1 cellular context compared by ENCODE assay signal in the genomic region with DNA sequence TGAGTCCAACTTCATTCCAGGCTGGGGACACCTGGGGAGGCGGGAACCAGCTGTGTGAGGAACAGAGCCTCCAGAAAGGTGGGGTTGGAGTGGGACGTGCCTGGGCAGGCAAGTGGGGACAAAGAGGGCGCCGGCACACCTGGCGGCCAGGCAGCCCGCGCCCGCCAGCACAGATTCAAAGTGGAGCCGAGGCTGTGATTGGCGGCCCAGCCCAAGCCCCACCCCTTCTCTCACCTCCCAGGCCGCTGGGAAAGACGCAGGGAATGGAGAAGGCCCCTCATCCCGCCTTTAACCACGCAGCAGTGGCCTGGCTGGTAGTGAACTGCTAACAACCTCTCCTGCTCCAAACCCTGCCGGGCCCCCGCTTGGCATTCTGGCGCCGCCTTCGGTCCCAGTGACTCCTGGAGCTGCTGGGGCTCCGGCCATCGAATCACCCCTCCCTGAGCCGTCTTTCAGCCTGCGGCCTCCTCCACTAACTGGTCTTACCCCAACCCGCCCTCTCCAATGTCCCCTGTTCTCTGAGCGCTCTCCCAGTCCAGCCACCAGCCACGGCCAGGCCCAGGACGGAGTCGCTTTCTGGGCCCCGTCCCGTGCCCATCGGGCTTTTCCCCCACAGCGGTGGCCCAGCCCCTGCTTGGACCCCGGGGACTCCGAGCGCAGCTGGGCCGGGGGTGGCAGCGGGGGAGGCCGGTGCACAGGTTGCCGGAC.
TF ChIP-seq lines count a peak whose summit lies in the region.

No MANE protein-coding gene starts in this region.

TF ChIP-seq in HepG2, 621 proteins besides CTCF, POLR2A, EP300 and RAD21 (continued from another document and continues in another):
- TF ChIP-seq ZNF18 (CRISPR knock-in tag; IDR thresholded peaks at IDR 0.05; ENCODE audit: insufficient replicate concordance): no peak
- 0 out of 2 replicates have a peak, but pooled peaks have one; percentile 33 for TF ChIP-seq ATF3 (CRISPR knock-in tag; IDR thresholded peaks at IDR 0.05)
- TF ChIP-seq ZNF761 (CRISPR knock-in tag; conservative IDR thresholded peaks at IDR 0.05): no peak
- no peak for TF ChIP-seq MTF1 (CRISPR knock-in tag; IDR thresholded peaks at IDR 0.05)
- peak; percentile 73; the same call in 1 of the 2 replicates for TF ChIP-seq EED (CRISPR knock-in tag; IDR thresholded peaks at IDR 0.05)
- TF ChIP-seq PRMT3 (CRISPR knock-in tag; IDR thresholded peaks at IDR 0.05; ENCODE audit: borderline replicate concordance, low read depth): peak; percentile 88; the same call in 1 of the 2 replicates
- TF ChIP-seq ZNF572 (CRISPR knock-in tag; IDR thresholded peaks at IDR 0.05): peak; percentile 28; the same call in 1 of the 2 replicates
- no peak for TF ChIP-seq TEF (CRISPR knock-in tag; IDR thresholded peaks at IDR 0.05)
- TF ChIP-seq ZNF20 (CRISPR knock-in tag; IDR thresholded peaks at IDR 0.05): 0 out of 2 replicates have a peak, but pooled peaks have one; percentile 30
- peak; percentile 83; the same call in 1 of the 2 replicates for TF ChIP-seq NFKB2 (CRISPR knock-in tag; IDR thresholded peaks at IDR 0.05; ENCODE audit: borderline replicate concordance)
- no peak for TF ChIP-seq SATB2 (CRISPR knock-in tag; IDR thresholded peaks at IDR 0.05)
- peak; percentile 22; the same call in 1 of the 2 replicates for TF ChIP-seq ZSCAN31 (CRISPR knock-in tag; IDR thresholded peaks at IDR 0.05; ENCODE audit: low read depth)
- TF ChIP-seq RERE (CRISPR knock-in tag; IDR thresholded peaks at IDR 0.05; ENCODE audit: low read depth): 0 out of 2 replicates have a peak, but pooled peaks have one; percentile 5
- TF ChIP-seq KAT7 (CRISPR knock-in tag; IDR thresholded peaks at IDR 0.05; ENCODE audit: borderline replicate concordance): peak; percentile 66; the same call in 1 of the 2 replicates
- 0 out of 2 replicates have a peak, but pooled peaks have one; percentile 29 for TF ChIP-seq ZNF138 (CRISPR knock-in tag; IDR thresholded peaks at IDR 0.05; ENCODE audit: low read depth)
- 0 out of 2 replicates have a peak, but pooled peaks have one; percentile 37 for TF ChIP-seq ZNF619 (CRISPR knock-in tag; IDR thresholded peaks at IDR 0.05)
- TF ChIP-seq ZFYVE20 (CRISPR knock-in tag; IDR thresholded peaks at IDR 0.05; ENCODE audit: borderline replicate concordance, low read depth): 0 out of 2 replicates have a peak, but pooled peaks have one; percentile 12
- peak; percentile 76; the same call in 1 of the 2 replicates for TF ChIP-seq ZNF710 (CRISPR knock-in tag; IDR thresholded peaks at IDR 0.05; ENCODE audit: borderline replicate concordance)
- no peak for TF ChIP-seq ZNF775 (CRISPR knock-in tag; IDR thresholded peaks at IDR 0.05; ENCODE audit: borderline replicate concordance)
- TF ChIP-seq KDM3A (CRISPR knock-in tag; IDR thresholded peaks at IDR 0.05; ENCODE audit: low read depth): peak; percentile 29; the same call in 1 of the 2 replicates
- TF ChIP-seq BORCS8-MEF2B (CRISPR knock-in tag; IDR thresholded peaks at IDR 0.05): peak; percentile 34; the same call in 1 of the 2 replicates
- TF ChIP-seq RARA (CRISPR knock-in tag; IDR thresholded peaks at IDR 0.05): 0 out of 2 replicates have a peak, but pooled peaks have one; percentile 16
- TF ChIP-seq, protein P1, sequence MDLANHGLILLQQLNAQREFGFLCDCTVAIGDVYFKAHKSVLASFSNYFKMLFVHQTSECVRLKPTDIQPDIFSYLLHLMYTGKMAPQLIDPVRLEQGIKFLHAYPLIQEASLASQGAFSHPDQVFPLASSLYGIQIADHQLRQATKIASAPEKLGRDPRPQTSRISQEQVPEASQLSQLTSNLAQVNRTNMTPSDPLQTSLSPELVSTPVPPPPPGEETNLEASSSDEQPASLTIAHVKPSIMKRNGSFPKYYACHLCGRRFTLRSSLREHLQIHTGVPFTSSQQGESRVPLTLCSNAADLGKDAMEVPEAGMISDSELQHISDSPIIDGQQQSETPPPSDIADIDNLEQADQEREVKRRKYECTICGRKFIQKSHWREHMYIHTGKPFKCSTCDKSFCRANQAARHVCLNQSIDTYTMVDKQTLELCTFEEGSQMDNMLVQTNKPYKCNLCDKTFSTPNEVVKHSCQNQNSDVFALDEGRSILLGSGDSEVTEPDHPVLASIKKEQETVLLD (CRISPR knock-in tag; IDR thresholded peaks at IDR 0.05; ENCODE audit: low read depth): peak; percentile 56; the same call in 1 of the 2 replicates
- no peak; the same call in 1 of the 2 replicates for TF ChIP-seq ZSCAN25 (CRISPR knock-in tag; IDR thresholded peaks at IDR 0.05)
- 0 out of 2 replicates have a peak, but pooled peaks have one; percentile 18 for TF ChIP-seq FOXC1 (CRISPR knock-in tag; IDR thresholded peaks at IDR 0.05; ENCODE audit: borderline replicate concordance)
- TF ChIP-seq IKZF5 (CRISPR knock-in tag; IDR thresholded peaks at IDR 0.05): peak; percentile 71; the same call in 1 of the 2 replicates
- peak; percentile 82 for TF ChIP-seq ZNF770 (CRISPR knock-in tag; IDR thresholded peaks at IDR 0.05)
- TF ChIP-seq TOE1 (CRISPR knock-in tag; IDR thresholded peaks at IDR 0.05): no peak
- TF ChIP-seq FOXK2 (IDR thresholded peaks at IDR 0.05): no peak
- TF ChIP-seq PITX1 (CRISPR knock-in tag; IDR thresholded peaks at IDR 0.05): peak; percentile 33; the same call in 1 of the 2 replicates
- 0 out of 2 replicates have a peak, but pooled peaks have one; percentile 4 for TF ChIP-seq ZBTB25 (CRISPR knock-in tag; IDR thresholded peaks at IDR 0.05)
- TF ChIP-seq, protein P2, sequence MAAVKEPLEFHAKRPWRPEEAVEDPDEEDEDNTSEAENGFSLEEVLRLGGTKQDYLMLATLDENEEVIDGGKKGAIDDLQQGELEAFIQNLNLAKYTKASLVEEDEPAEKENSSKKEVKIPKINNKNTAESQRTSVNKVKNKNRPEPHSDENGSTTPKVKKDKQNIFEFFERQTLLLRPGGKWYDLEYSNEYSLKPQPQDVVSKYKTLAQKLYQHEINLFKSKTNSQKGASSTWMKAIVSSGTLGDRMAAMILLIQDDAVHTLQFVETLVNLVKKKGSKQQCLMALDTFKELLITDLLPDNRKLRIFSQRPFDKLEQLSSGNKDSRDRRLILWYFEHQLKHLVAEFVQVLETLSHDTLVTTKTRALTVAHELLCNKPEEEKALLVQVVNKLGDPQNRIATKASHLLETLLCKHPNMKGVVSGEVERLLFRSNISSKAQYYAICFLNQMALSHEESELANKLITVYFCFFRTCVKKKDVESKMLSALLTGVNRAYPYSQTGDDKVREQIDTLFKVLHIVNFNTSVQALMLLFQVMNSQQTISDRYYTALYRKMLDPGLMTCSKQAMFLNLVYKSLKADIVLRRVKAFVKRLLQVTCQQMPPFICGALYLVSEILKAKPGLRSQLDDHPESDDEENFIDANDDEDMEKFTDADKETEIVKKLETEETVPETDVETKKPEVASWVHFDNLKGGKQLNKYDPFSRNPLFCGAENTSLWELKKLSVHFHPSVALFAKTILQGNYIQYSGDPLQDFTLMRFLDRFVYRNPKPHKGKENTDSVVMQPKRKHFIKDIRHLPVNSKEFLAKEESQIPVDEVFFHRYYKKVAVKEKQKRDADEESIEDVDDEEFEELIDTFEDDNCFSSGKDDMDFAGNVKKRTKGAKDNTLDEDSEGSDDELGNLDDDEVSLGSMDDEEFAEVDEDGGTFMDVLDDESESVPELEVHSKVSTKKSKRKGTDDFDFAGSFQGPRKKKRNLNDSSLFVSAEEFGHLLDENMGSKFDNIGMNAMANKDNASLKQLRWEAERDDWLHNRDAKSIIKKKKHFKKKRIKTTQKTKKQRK (IDR thresholded peaks at IDR 0.05; ENCODE audit: low read length): no peak
